1 cellular context compared by ENCODE assay signal in the genomic region with DNA sequence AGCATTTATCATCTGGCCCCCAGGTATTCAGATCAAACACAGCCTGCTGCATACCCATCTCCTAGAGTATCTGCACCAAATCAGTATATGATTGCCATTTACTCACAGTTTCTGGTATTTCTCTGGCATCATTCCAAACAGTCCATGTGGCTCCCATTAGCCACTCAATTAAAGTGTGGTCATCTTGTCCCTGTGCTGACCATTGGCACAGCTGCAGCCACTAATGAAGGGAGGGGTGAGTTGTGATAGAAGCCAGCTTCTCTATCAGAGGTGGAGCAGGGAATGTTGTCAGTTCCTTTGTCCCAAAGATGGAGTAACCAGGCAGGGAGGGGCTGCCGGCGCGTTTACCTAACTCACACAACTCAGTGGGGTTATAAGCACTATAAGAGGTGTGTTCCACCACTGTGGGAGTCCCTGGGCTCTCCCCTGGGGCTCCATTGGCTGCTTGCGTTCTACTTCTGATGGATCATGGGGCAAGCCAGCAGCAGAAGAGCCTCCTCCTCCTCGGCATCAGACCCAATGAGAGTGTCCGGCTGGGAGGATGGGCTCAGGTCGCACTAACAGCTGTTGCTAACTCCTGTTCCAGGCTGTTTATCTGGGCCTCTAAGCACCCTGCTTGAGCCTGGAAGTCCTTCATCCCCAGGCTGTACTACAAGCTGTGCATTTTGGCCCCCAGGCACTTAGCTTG.
TF ChIP-seq lines count a peak whose summit lies in the region.

No MANE protein-coding gene starts in this region.

TF ChIP-seq in endothelial cell of umbilical vein, 7 proteins besides CTCF, POLR2A, EP300 and RAD21 (continued from another document):
- TF ChIP-seq, protein P1, sequence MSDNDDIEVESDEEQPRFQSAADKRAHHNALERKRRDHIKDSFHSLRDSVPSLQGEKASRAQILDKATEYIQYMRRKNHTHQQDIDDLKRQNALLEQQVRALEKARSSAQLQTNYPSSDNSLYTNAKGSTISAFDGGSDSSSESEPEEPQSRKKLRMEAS (IDR thresholded peaks at IDR 0.05; ENCODE audit: insufficient read depth, insufficient read length): no peak
- TF ChIP-seq EZH2 (IDR thresholded peaks at IDR 0.05; ENCODE audit: borderline replicate concordance, low read depth, low read length, severe bottlenecking): no peak
- TF ChIP-seq JUN (IDR thresholded peaks at IDR 0.05; ENCODE audit: borderline replicate concordance, insufficient read depth, insufficient read length, low read depth): no peak
- no peak for TF ChIP-seq GATA2 (IDR thresholded peaks at IDR 0.05; ENCODE audit: insufficient read depth, insufficient read length, low read depth, low read length)
